Comparison of ENCODE assay signal across 7 cellular contexts in the genomic region with DNA sequence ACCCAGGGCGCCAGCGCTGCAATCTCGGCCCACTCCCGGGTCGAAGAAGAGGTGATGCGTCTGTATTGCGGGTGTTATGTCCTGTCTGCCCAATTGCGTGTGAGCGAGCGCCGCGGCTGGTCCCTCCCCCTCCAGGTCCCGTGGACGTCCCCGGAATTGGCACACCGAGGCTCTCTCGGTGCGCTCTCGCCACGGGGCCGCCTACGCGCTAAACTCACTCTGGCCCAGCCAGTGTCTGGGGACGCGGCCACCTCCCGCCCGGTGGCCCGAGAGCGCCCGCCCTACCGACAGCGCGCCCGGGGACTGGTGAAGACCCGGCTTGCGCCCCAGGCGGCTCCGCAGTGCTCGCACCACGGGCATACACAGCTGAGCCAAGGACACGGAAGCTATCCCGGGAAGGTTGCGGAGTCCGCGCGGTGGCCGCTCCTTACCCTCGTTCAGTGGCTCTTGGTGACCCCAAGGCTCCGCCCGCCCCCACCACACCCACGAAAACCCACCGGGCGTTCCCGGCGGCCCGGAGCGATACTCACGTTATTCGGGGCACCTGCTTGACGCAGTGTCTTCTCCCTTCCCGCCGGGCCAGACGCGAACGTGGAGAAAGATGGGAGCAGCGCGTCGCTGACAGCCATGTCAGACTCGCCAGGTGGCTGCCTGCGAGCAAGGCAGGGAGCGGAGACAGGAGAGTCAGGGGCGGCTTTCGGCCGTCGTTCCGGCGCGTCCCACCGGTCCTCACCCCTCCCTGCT. TPM values are rescaled to one million over a fixed set of nuclear protein-coding genes. Genes with fewer than 3 reads are reported as not detected.
A peak's percentile ranks its signal among the peaks of the same experiment; 100 is the strongest.
DNase-seq lines count a peak whose midpoint lies in the region; ATAC-seq, FAIRE-seq and TF ChIP-seq lines count a peak whose summit lies in the region.

No MANE protein-coding gene starts in this region.

- H3K4me2 ChIP-seq in keratinocyte (ENCODE audit: control insufficient read depth, extremely low read depth, insufficient read depth, low read depth, low read length) (peak overlapping the region; percentile 95), smooth muscle cell (peak overlapping the region; percentile 92)

- H3K4me1 ChIP-seq in keratinocyte (ENCODE audit: control insufficient read depth, extremely low read depth, insufficient read depth, low read length) (peaks cover 18% of the 10 kb centered on the region), smooth muscle cell (ENCODE audit: low read depth) (peaks cover 23% of the 10 kb centered on the region)

- peaks cover 17% of the 10 kb centered on the region for H3F3A ChIP-seq in smooth muscle cell (ENCODE audit: low read depth)

- TF ChIP-seq CTCF in cardiac fibroblast (IDR thresholded peaks at IDR 0.05; ENCODE audit: low read depth, low read length) (no peak), keratinocyte (optimal IDR thresholded peaks at IDR 0.05 in 1 of 3, IDR thresholded peaks at IDR 0.05 in 1 of 3, conservative IDR thresholded peaks at IDR 0.05 in 1 of 3; ENCODE audit: extremely low read depth in 1 of 3, insufficient read depth in 2 of 3, low read length in 3 of 3) (no peak), smooth muscle cell (IDR thresholded peaks at IDR 0.05; ENCODE audit: borderline replicate concordance, insufficient read depth, poor library complexity, severe bottlenecking) (no peak)

- ATAC-seq in HG02870 (IDR thresholded peaks at IDR 0.05; ENCODE audit: unreplicated experiment), result no peak

- peak overlapping the region; percentile 88 to 94 for H3K4me3 ChIP-seq in cardiac fibroblast (replicated peaks in 1 of 2; ENCODE audit: low read depth in 2 of 2, low read length in 2 of 2)
- H3K4me3 ChIP-seq in keratinocyte (ENCODE audit: control insufficient read depth in 2 of 3, extremely low read depth in 1 of 3, insufficient read depth in 2 of 3, low read depth in 1 of 3, low read length in 3 of 3), result peak overlapping the region; percentile 93 to 99 (median 94)
- H3K4me3 ChIP-seq in smooth muscle cell, result peak overlapping the region; percentile 75

- no peaks in the 10 kb centered on the region for H3K9me1 ChIP-seq in keratinocyte (ENCODE audit: control insufficient read depth, extremely low read depth, insufficient read depth, low read length)

- peaks cover 4 to 21% of the 10 kb centered on the region in 2 experiments for H3K36me3 ChIP-seq in keratinocyte (ENCODE audit: control insufficient read depth in 2 of 2, extremely low read depth in 1 of 2, insufficient read depth in 2 of 2, low read length in 2 of 2)
- peaks cover 4% of the 10 kb centered on the region for H3K36me3 ChIP-seq in smooth muscle cell (ENCODE audit: low read depth)

- WGBS in smooth muscle cell (ENCODE audit: low lambda C conversion rate), result 1% methylated on average over 77 of the region's 79 CpGs

- peak overlapping the region; percentile 97 for H3K9ac ChIP-seq in keratinocyte (ENCODE audit: control insufficient read depth, extremely low read depth, insufficient read depth, low read length)
- H3K9ac ChIP-seq in smooth muscle cell (ENCODE audit: low read depth), result peak overlapping the region; percentile 95

- H3K27ac ChIP-seq in keratinocyte (ENCODE audit: control insufficient read depth, insufficient read depth, low read length) (peak overlapping the region; percentile 95), smooth muscle cell (ENCODE audit: low read depth) (peak overlapping the region; percentile 76)

- peak; percentile 25 for DNase-seq in GM12892 (ENCODE audit: insufficient read length)
- peak; percentile 72 for DNase-seq in NCI-H460 (ENCODE audit: extremely low read depth, low read depth)
- peak; percentile 72 to 76 for DNase-seq in cardiac fibroblast (ENCODE audit: low read depth in 2 of 2)
- DNase-seq in keratinocyte (ENCODE audit: low read depth, low spot score), result no peak
- DNase-seq in smooth muscle cell (lab: John Stamatoyannopoulos, UW; ENCODE audit: unreplicated experiment), result peak; percentile 53
- DNase-seq in stimulated activated CD4-positive, alpha-beta T cell treated with anti-CD3 and anti-CD28 coated beads, Interleukin-2, amount 100 ng/mL, for 48 hours, result no peak

- TF ChIP-seq POLR2A in GM12892 (IDR thresholded peaks at IDR 0.05; ENCODE audit: low read depth, low read length), result no peak

- H3K27me3 ChIP-seq in keratinocyte (ENCODE audit: control insufficient read depth, extremely low read depth, insufficient read depth, low read length) (no peaks in the 10 kb centered on the region), smooth muscle cell (ENCODE audit: low read depth) (peaks cover 15% of the 10 kb centered on the region)

- no peaks in the 10 kb centered on the region for H4K20me1 ChIP-seq in keratinocyte (ENCODE audit: control insufficient read depth, extremely low read depth, insufficient read depth, low read length)
- peaks cover 30% of the 10 kb centered on the region for H4K20me1 ChIP-seq in smooth muscle cell (ENCODE audit: low read depth)

- dilution Hi-C loops in keratinocyte (cut with MboI; ENCODE audit: extremely low pct_ligation_motif_present, low sequenced_read_pairs), result no loop called here

- FAIRE-seq in GM12892 (lab: Jason Lieb, UNC), result no peak
- FAIRE-seq in keratinocyte (lab: Jason Lieb, UNC), result no peak

- peak overlapping the region; percentile 10 for H2AFZ ChIP-seq in keratinocyte (ENCODE audit: control insufficient read depth, low read length)
- H2AFZ ChIP-seq in smooth muscle cell (ENCODE audit: low read depth), result no peak overlapping the region

- H3K9me3 ChIP-seq in keratinocyte (ENCODE audit: control insufficient read depth, low read depth, low read length) (no peaks in the 10 kb centered on the region), smooth muscle cell (replicated peaks; ENCODE audit: low read depth) (no peaks in the 10 kb centered on the region)

- H3K79me2 ChIP-seq in keratinocyte (ENCODE audit: control insufficient read depth, insufficient read depth, low read length) (peaks cover 45% of the 10 kb centered on the region), smooth muscle cell (ENCODE audit: low read depth) (no peaks in the 10 kb centered on the region)

RNA-seq across cellular contexts. Expression of gene KLF4, which starts 1.0 kb away (rescaled TPM):
- 0.17 TPM for polyA plus RNA-seq in GM12892 (2012; ENCODE audit: missing spikeins)
- 95.9 and 100 TPM in 2 replicates for total RNA-seq in NCI-H460 (2014; rRNA removed; shearing (Covaris generic))
- polyA plus RNA-seq in NCI-H460 (2014; cell fraction: nucleus; rRNA removed), result 81.5 and 87.6 TPM in 2 replicates
- polyA plus RNA-seq in keratinocyte (14.9 to 37.1 TPM (median 31.5 TPM) in 3 replicates), smooth muscle cell (5.1 and 13.6 TPM in 2 replicates)
- 67.2 TPM for polyA plus RNA-seq in keratinocyte (2011; ENCODE audit: low read depth)
- 18.0 and 23.0 TPM in 2 replicates for polyA plus RNA-seq in keratinocyte (2011; cell fraction: cytosol; rRNA removed)
- polyA plus RNA-seq in keratinocyte (2011; cell fraction: nucleus; rRNA removed), result 61.1 and 62.6 TPM in 2 replicates
- polyA plus RNA-seq in keratinocyte (2012; ENCODE audit: low replicate concordance), result 23.9 and 198 TPM in 2 replicates
- polyA minus RNA-seq in keratinocyte, result 12.3 to 19.4 TPM (median 13.0 TPM) in 3 replicates
- 38.8 TPM for polyA minus RNA-seq in keratinocyte (2011; cell fraction: cytosol; rRNA and poly(A)+ RNA removed)
- polyA minus RNA-seq in keratinocyte (2011; cell fraction: nucleus; rRNA and poly(A)+ RNA removed), result 40.1 and 45.6 TPM in 2 replicates
- 33.3 and 43.6 TPM in 2 replicates for total RNA-seq in smooth muscle cell

Comparison
In these comparisons a context has a peak if more than half of its experiments do, and no peak if none do; other contexts are left out.
1. DNase-seq: peak in GM12892 (single experiment), NCI-H460 (single experiment), cardiac fibroblast (2 of 2) and smooth muscle cell (single experiment); none in keratinocyte (single experiment) and stimulated activated CD4-positive, alpha-beta T cell treated with anti-CD3 and anti-CD28 coated beads, Interleukin-2, amount 100 ng/mL, for 48 hours (0 of 2).
2. Peak in every context shown above with its lines, with median percentiles within 50 percentile points of each other: H3K4me3 ChIP-seq.